Comparison of ENCODE assay signal across 24 cellular contexts in the genomic region with DNA sequence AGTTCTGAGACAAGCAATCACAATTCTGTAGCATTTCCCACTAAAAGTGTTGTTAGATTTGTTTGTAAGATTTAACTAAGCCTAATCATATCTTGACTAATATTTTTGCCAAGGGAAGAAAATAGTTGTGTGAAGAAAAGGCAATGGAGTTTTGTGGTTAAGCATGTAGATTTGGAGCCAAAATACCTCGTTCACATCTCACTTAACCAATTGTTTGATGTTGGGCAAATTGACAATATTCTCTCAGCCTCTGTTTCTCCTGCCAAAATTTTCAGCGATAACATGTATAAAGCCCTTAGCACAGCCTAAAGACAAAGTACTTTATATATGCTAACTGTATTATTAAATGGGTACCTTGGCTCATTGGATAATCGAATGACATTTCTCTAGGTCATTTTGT.
"Had no signal": no experiment of that assay in that cellular context is flagged by ENCODE, and none has a peak within 500 bp of the region (broad histone marks: within the 10 kb centered on the region; RNA-seq: fewer than 3 reads in every experiment).

No MANE protein-coding gene starts in this region.

- H3K4me1 ChIP-seq: neural progenitor cell, parathyroid adenoma, psoas muscle, right lobe of liver, sigmoid colon, stomach, thyroid gland, tibial nerve, upper lobe of left lung, vagina had no signal

- H3K36me3 ChIP-seq: neural progenitor cell, ovary, right lobe of liver, sigmoid colon, stomach, thoracic aorta, thyroid gland, tibial nerve, upper lobe of left lung, vagina had no signal

- H2AFZ ChIP-seq: neural progenitor cell, parathyroid adenoma had no signal

- FAIRE-seq: small intestine, urothelium cell line had no signal

- H3K4me2 ChIP-seq: neural progenitor cell had no signal

- H3K79me2 ChIP-seq: parathyroid adenoma had no signal

- H3K4me3 ChIP-seq: neural progenitor cell, ovary, psoas muscle, right lobe of liver, sigmoid colon, stomach, thoracic aorta, thyroid gland, tibial nerve, upper lobe of left lung, vagina had no signal

- H3K9ac ChIP-seq: neural progenitor cell, parathyroid adenoma had no signal

- H3K27me3 ChIP-seq: neural progenitor cell, ovary, right lobe of liver, sigmoid colon, stomach, thyroid gland, tibial nerve, upper lobe of left lung, vagina had no signal

- DNase-seq: natural killer cell; occipital lobe; ovary; posterior cingulate gyrus; psoas muscle; right cardiac atrium; right lobe of liver; sigmoid colon; small intestine; stimulated activated CD4-positive, alpha-beta T cell treated with anti-CD3 and anti-CD28 coated beads, Interleukin-1b, Interleukin-23, amount 100 ng/mL, for 48 hours; stimulated activated CD4-positive, alpha-beta T cell treated with anti-CD3 and anti-CD28 coated beads, Interleukin-4, amount 100 ng/mL, for 1 hour; stimulated activated CD4-positive, alpha-beta T cell treated with anti-CD3 and anti-CD28 coated beads, Interleukin-4, amount 100 ng/mL, for 4 hours; stimulated activated CD8-positive, alpha-beta memory T cell treated with anti-CD3 and anti-CD28 coated beads, Interleukin-4, amount 100 ng/mL, for 48 hours; stimulated activated naive CD4-positive, alpha-beta T cell; stomach; thyroid gland; trophoblast cell; upper lobe of left lung had no signal

- H3K9me3 ChIP-seq: ovary, psoas muscle, right lobe of liver, sigmoid colon, stomach, thoracic aorta, thyroid gland, tibial nerve, upper lobe of left lung, vagina had no signal

- H3K27ac ChIP-seq: neural progenitor cell, ovary, parathyroid adenoma, psoas muscle, right lobe of liver, sigmoid colon, stomach, thoracic aorta, thyroid gland, tibial nerve, upper lobe of left lung, vagina had no signal
